Comparison of ENCODE assay signal across 1 cellular context in the genomic region with DNA sequence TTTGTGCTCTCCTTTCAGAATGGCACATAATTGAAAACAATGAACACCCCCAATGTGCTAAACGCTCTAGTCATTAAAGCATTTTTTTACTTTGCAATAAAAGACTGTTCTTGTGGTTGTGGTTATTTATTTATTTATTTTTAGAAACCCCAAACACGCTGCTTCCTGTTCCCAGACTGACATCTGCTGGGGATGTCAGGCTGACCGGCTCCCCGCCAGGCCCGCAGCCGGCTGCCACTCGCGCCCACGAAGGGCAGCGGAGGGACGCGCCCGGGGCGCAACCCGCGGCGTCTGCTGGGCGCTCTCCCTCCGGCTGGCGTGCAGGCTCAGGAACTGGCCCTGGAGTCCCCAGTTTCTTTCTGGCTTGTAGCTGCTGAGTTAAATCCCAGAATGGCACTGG.
TF ChIP-seq lines count a peak whose summit lies in the region.

No MANE protein-coding gene starts in this region.

TF ChIP-seq in HepG2, 621 proteins besides CTCF, POLR2A, EP300 and RAD21:
- TF ChIP-seq ZNF496 (CRISPR knock-in tag; IDR thresholded peaks at IDR 0.05; ENCODE audit: insufficient replicate concordance) (no peak), WIZ (CRISPR knock-in tag; IDR thresholded peaks at IDR 0.05) (no peak), STAG1 (CRISPR knock-in tag; IDR thresholded peaks at IDR 0.05) (peak; percentile 28; the same call in 1 of the 2 replicates), ZNF670 (CRISPR knock-in tag; IDR thresholded peaks at IDR 0.05; ENCODE audit: borderline replicate concordance) (no peak), ZFY (CRISPR knock-in tag; IDR thresholded peaks at IDR 0.05) (no peak)
- TF ChIP-seq, protein P1, sequence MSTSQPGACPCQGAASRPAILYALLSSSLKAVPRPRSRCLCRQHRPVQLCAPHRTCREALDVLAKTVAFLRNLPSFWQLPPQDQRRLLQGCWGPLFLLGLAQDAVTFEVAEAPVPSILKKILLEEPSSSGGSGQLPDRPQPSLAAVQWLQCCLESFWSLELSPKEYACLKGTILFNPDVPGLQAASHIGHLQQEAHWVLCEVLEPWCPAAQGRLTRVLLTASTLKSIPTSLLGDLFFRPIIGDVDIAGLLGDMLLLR (CRISPR knock-in tag; IDR thresholded peaks at IDR 0.05): no peak
- TF ChIP-seq, protein P2, sequence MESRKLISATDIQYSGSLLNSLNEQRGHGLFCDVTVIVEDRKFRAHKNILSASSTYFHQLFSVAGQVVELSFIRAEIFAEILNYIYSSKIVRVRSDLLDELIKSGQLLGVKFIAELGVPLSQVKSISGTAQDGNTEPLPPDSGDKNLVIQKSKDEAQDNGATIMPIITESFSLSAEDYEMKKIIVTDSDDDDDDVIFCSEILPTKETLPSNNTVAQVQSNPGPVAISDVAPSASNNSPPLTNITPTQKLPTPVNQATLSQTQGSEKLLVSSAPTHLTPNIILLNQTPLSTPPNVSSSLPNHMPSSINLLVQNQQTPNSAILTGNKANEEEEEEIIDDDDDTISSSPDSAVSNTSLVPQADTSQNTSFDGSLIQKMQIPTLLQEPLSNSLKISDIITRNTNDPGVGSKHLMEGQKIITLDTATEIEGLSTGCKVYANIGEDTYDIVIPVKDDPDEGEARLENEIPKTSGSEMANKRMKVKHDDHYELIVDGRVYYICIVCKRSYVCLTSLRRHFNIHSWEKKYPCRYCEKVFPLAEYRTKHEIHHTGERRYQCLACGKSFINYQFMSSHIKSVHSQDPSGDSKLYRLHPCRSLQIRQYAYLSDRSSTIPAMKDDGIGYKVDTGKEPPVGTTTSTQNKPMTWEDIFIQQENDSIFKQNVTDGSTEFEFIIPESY (CRISPR knock-in tag; IDR thresholded peaks at IDR 0.05): peak; percentile 65; the same call in 1 of the 2 replicates
